8 cellular contexts compared by ENCODE assay signal in genomic region chr18:59631583-59632181, GRCh38.
A peak's percentile ranks its signal among the peaks of the same experiment; 100 is the strongest.
DNase-seq lines count a peak whose midpoint lies in the region; ATAC-seq and TF ChIP-seq lines count a peak whose summit lies in the region.

No MANE protein-coding gene starts in this region.

- intact Hi-C loops in CD14-positive monocyte (cut with micrococcal nuclease), result no loop called here
- intact Hi-C loops in lower leg skin (cut with DNase I; ENCODE audit: low total_unique reads), result no loop called here

- TF ChIP-seq POLR2A in GM18505 (IDR thresholded peaks at IDR 0.05; ENCODE audit: borderline replicate concordance, extremely low read depth, insufficient read depth, insufficient read length) (no peak), lower leg skin (IDR thresholded peaks at IDR 0.05) (no peak)

- H2BK20ac ChIP-seq in H9 (ENCODE audit: low read depth, low read length, poor library complexity, severe bottlenecking), result no peak overlapping the region

- H3K79me1 ChIP-seq in H9 (ENCODE audit: insufficient read depth, low read depth, low read length, poor library complexity, severe bottlenecking), result no peaks in the 10 kb centered on the region

- no peak overlapping the region for H3K23ac ChIP-seq in H9 (ENCODE audit: insufficient read length, low read depth, low read length)

- no peak overlapping the region for H2BK5ac ChIP-seq in H9 (ENCODE audit: insufficient read length, low read length)

- H3K27ac Mint-ChIP-seq in CD14-positive monocyte (no peak overlapping the region), H9 (no peak overlapping the region; a peak in 1 of 7 replicates)
- no peak overlapping the region for H3K27ac Mint-ChIP-seq in activated T-cell treated with anti-CD3 and anti-CD28 coated beads, Interleukin-2, amount 50 U/mL, for 72 hours

- H3K9ac ChIP-seq in H9 (ENCODE audit: extremely low read depth, insufficient read length, low read length) (no peak overlapping the region), adipocyte (ENCODE audit: low read length) (peak overlapping the region; percentile 2)

- WGBS in H9 (ENCODE audit: extremely low coverage, insufficient read length, low lambda C conversion rate), result no CpG with 5 or more reads among the region's 1 CpG
- WGBS in lower leg skin, 2 donors, result 56 to 80% methylated on average over 1 of the region's 1 CpG

- no peak overlapping the region for H2BK12ac ChIP-seq in H9 (ENCODE audit: insufficient read length, low read depth, low read length)

- no peaks in the 10 kb centered on the region for H3K23me2 ChIP-seq in H9 (ENCODE audit: insufficient read length, low read depth, low read length, poor library complexity, severe bottlenecking)

- no peak overlapping the region for H3K4me2 ChIP-seq in H9 (ENCODE audit: insufficient read depth, insufficient read length, low read length)

- H3K4me3 ChIP-seq in adipocyte (ENCODE audit: low read length) (no peak overlapping the region), lower leg skin (ENCODE audit: low read depth, poor library complexity, severe bottlenecking) (no peak overlapping the region)

- no peak overlapping the region for H3K14ac ChIP-seq in H9 (ENCODE audit: insufficient read depth, low read length)

- H2BK120ac ChIP-seq in H9 (ENCODE audit: low read depth, low read length, poor library complexity, severe bottlenecking), result no peak overlapping the region

- no peaks in the 10 kb centered on the region for H3K79me2 ChIP-seq in H9 (ENCODE audit: insufficient read depth, low read length)

- H4K8ac ChIP-seq in H9 (replicated peaks; ENCODE audit: insufficient read length, low read depth, low read length), result no peak overlapping the region

- no peaks in the 10 kb centered on the region for H3K36me3 ChIP-seq in adipocyte (ENCODE audit: control insufficient read depth, insufficient read depth, low read length, severe bottlenecking)

- H3K36me3 Mint-ChIP-seq in CD14-positive monocyte (no peaks in the 10 kb centered on the region), H9 (ENCODE audit: insufficient read depth in 1 of 3, low read depth in 3 of 3) (no peaks in the 10 kb centered on the region)
- no peaks in the 10 kb centered on the region for H3K36me3 Mint-ChIP-seq in activated T-cell treated with anti-CD3 and anti-CD28 coated beads, Interleukin-2, amount 50 U/mL, for 72 hours (ENCODE audit: insufficient read depth in 2 of 2)

- no peaks in the 10 kb centered on the region for H4K20me1 ChIP-seq in H9 (ENCODE audit: control insufficient read depth, insufficient read depth, insufficient read length)

- H3K18ac ChIP-seq in H9 (ENCODE audit: insufficient read length, low read depth, low read length), result no peak overlapping the region

- H3K9me3 Mint-ChIP-seq in CD14-positive monocyte, result peaks cover 0 to 1% (median 0%) of the 10 kb centered on the region in 7 donors
- no peaks in the 10 kb centered on the region for H3K9me3 Mint-ChIP-seq in H9
- peaks cover 0 to 4% of the 10 kb centered on the region in 2 donors for H3K9me3 Mint-ChIP-seq in activated T-cell treated with anti-CD3 and anti-CD28 coated beads, Interleukin-2, amount 50 U/mL, for 72 hours

- ATAC-seq in left lobe of liver, result peak; percentile 39
- ATAC-seq in activated T-cell treated with anti-CD3 and anti-CD28 coated beads, Interleukin-2, amount 50 U/mL, for 72 hours (replicated peaks in 1 of 2), result no peak
- ATAC-seq in GM19023 (IDR thresholded peaks at IDR 0.05; ENCODE audit: unreplicated experiment), result no peak
- no peak for ATAC-seq in GM18505 (IDR thresholded peaks at IDR 0.05; ENCODE audit: unreplicated experiment)

- no peaks in the 10 kb centered on the region for H3K4me1 Mint-ChIP-seq in CD14-positive monocyte
- H3K4me1 Mint-ChIP-seq in H9, result peaks cover 8 to 17% of the 10 kb centered on the region in 2 experiments
- H3K4me1 Mint-ChIP-seq in activated T-cell treated with anti-CD3 and anti-CD28 coated beads, Interleukin-2, amount 50 U/mL, for 72 hours (ENCODE audit: low read depth), result no peaks in the 10 kb centered on the region

- no peak overlapping the region for H2AFZ ChIP-seq in H9 (ENCODE audit: low read length)

- H3K56ac ChIP-seq in H9 (ENCODE audit: insufficient read length, low read depth, low read length), result no peak overlapping the region

- no peak overlapping the region for H3K27ac ChIP-seq in H9 (ENCODE audit: insufficient read length, low read depth, low read length)

- no peak overlapping the region for H4K5ac ChIP-seq in H9 (ENCODE audit: insufficient read length, low read depth, low read length)

- TF ChIP-seq CTCF in CD14-positive monocyte (IDR thresholded peaks at IDR 0.05) (peak; percentile 32), H9 (conservative IDR thresholded peaks at IDR 0.05) (peak; percentile 86), lower leg skin (IDR thresholded peaks at IDR 0.05) (no peak)

- no peak for DNase-seq in CD14-positive monocyte (ENCODE audit: low spot score)
- DNase-seq in H9, result peak; percentile 52
- DNase-seq in adipocyte (ENCODE audit: low read depth), result peak; percentile 71
- no peak for DNase-seq in left lobe of liver (ENCODE audit: low spot score)
- DNase-seq in activated T-cell treated with anti-CD3 and anti-CD28 coated beads, Interleukin-2, amount 50 U/mL, for 72 hours, result no peak
- DNase-seq in lower leg skin (ENCODE audit: low spot score in 2 of 2), result no peak

- H3K27me3 Mint-ChIP-seq in CD14-positive monocyte (ENCODE audit: low read depth in 3 of 3) (peaks cover 2 to 7% (median 2%) of the 10 kb centered on the region in 3 donors), H9 (ENCODE audit: low read depth) (peaks cover 7% of the 10 kb centered on the region; the same call in 1 of the 2 replicates)
- peaks cover 11% of the 10 kb centered on the region for H3K27me3 Mint-ChIP-seq in activated T-cell treated with anti-CD3 and anti-CD28 coated beads, Interleukin-2, amount 50 U/mL, for 72 hours (ENCODE audit: low read depth)

- H3K27me3 ChIP-seq in H9 (ENCODE audit: insufficient read depth, low read length) (no peaks in the 10 kb centered on the region), adipocyte (replicated peaks; ENCODE audit: control insufficient read depth, insufficient read depth, low read length) (no peaks in the 10 kb centered on the region)

- no peak overlapping the region for H2AK5ac ChIP-seq in H9 (ENCODE audit: insufficient read length, low read length)

- no peaks in the 10 kb centered on the region for H3K9me3 ChIP-seq in H9 (ENCODE audit: control insufficient read depth, low read depth, low read length)
- H3K9me3 ChIP-seq in adipocyte (ENCODE audit: control insufficient read depth, low read length), result peaks cover 5% of the 10 kb centered on the region

- H3K4ac ChIP-seq in H9 (ENCODE audit: low read depth, low read length), result no peak overlapping the region

- H2BK15ac ChIP-seq in H9 (ENCODE audit: low read depth, low read length), result no peak overlapping the region

- H4K91ac ChIP-seq in H9 (ENCODE audit: insufficient read length, low read depth, low read length), result no peak overlapping the region

- no peak overlapping the region for H3T11ph ChIP-seq in H9 (ENCODE audit: low read length)

- H3K4me1 ChIP-seq in H9 (ENCODE audit: insufficient read depth, low read length) (0 out of 2 replicates have a peak, but pooled peaks cover 5% of the 10 kb centered on the region), adipocyte (ENCODE audit: control insufficient read depth, insufficient read depth, low read length) (peaks cover 49% of the 10 kb centered on the region)

- no peak overlapping the region for H3K4me3 Mint-ChIP-seq in CD14-positive monocyte
- H3K4me3 Mint-ChIP-seq in H9, result no peak overlapping the region
- no peak overlapping the region for H3K4me3 Mint-ChIP-seq in activated T-cell treated with anti-CD3 and anti-CD28 coated beads, Interleukin-2, amount 50 U/mL, for 72 hours

Comparison
In these comparisons a context has a peak if more than half of its experiments do, and no peak if none do; other contexts are left out.
1. DNase-seq: peak in H9 (single experiment) and adipocyte (single experiment); none in CD14-positive monocyte (single experiment), left lobe of liver (single experiment), activated T-cell treated with anti-CD3 and anti-CD28 coated beads, Interleukin-2, amount 50 U/mL, for 72 hours (0 of 2) and lower leg skin (0 of 2).
2. CTCF ChIP-seq: peak in CD14-positive monocyte (single experiment) and H9 (single experiment); none in lower leg skin (0 of 3).